22 cellular contexts compared by ENCODE assay signal in the genomic region with DNA sequence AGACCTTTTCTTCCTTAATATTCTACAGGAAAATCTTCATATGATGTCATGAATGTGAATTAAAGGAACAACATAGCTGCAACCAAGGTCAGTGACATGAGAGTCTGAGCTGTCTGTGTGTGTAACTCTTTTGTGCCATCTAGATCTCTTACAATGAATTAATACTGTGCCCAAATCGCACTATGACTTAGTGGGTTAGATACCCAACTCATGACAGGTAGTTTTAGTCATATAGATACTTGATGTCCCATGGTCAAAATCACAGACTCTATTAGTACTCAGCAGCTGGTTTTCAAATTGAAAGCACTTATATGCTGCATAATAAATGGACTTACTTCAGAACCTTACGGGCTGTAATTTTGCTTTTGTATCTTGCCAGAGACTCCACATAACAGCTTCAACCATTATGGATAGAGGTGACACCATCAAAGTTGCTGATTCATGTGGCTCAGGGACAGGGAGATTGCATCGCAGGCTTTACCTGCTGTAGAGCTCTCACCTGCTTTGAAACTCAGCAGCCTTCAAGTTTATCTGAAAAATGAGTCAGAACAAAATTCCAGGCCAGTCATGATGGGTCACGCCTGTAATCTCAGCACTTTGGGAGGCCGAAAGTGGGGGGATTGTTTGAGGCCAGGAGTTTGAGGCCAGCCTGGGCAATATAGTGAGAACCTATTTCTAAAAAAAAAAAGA. TPM values are rescaled to one million over a fixed set of nuclear protein-coding genes. Genes with fewer than 3 reads are reported as not detected.
DNase-seq lines count a peak whose midpoint lies in the region; ATAC-seq, FAIRE-seq and TF ChIP-seq lines count a peak whose summit lies in the region.
"Had no signal": no experiment of that assay in that cellular context is flagged by ENCODE, and none has a peak within 500 bp of the region (broad histone marks: within the 10 kb centered on the region; RNA-seq: fewer than 3 reads in every experiment).

No MANE protein-coding gene starts in this region.

- CTCF ChIA-PET in HEK293 (lab: Yijun Ruan, JAX) = interaction anchor here (0.6 to 2.2 kb wide), 12 partner anchors 12 to 382 kb away, joined by 3 to 9 read pairs (median 3); a partner anchor contains a TSS
- CTCF ChIA-PET in GM12878 (lab: Yijun Ruan, JAX) = interaction anchor here (0.6 to 6.5 kb wide), 3 partner anchors 70 to 254 kb away, joined by 3 to 74 read pairs (median 3); no protein-coding TSS in a partner anchor

- TF ChIP-seq EP300 in GM12878 (IDR thresholded peaks at IDR 0.05; ENCODE audit: borderline replicate concordance in 1 of 2, control insufficient read depth in 1 of 2, low read depth in 2 of 2, low read length in 2 of 2) = no peak

- H3K4me3 ChIP-seq in HEK293 (ENCODE audit: low read depth, low read length) = no peak overlapping the region
- no peak overlapping the region for H3K4me3 ChIP-seq in GM12878
- H3K4me3 ChIP-seq: SJCRH30 had no signal

- 12% methylated on average over 5 of the region's 5 CpGs for WGBS in GM12878 (ENCODE audit: insufficient coverage, insufficient replicate concordance, low lambda C conversion rate, missing lambda C conversion rate)

- H3K27me3 ChIP-seq in GM12878 (replicated peaks in 1 of 2; ENCODE audit: control insufficient read depth in 2 of 2, insufficient read depth in 2 of 2, low read length in 1 of 2) = no peaks in the 10 kb centered on the region
- H3K27me3 ChIP-seq: SJCRH30 had no signal

- no peak overlapping the region for H2AFZ ChIP-seq in GM12878 (ENCODE audit: control insufficient read depth, low read depth, low read length)

- no peak overlapping the region for H3K4me2 ChIP-seq in GM12878 (ENCODE audit: control insufficient read depth, insufficient read depth)
- H3K4me2 ChIP-seq: KMS-11 had no signal

- ATAC-seq in activated CD4-positive, CD25-positive, alpha-beta regulatory T cell treated with anti-CD3 and anti-CD28 coated beads, Interleukin-2, amount 50 U/mL, for 24 hours = peak; percentile 21 to 48
- ATAC-seq in GM12878 = peak; percentile 43; the same call in 2 of the 3 replicates
- ATAC-seq in HG02623 (IDR thresholded peaks at IDR 0.05; ENCODE audit: unreplicated experiment) = no peak

- H3K36me3 ChIP-seq in HEK293 (ENCODE audit: control insufficient read depth in 2 of 2, insufficient read depth in 1 of 2, low read length in 2 of 2) = no peaks in the 10 kb centered on the region; a peak in 1 of 3 replicates
- H3K36me3 ChIP-seq in GM12878 (ENCODE audit: control insufficient read depth in 2 of 2, insufficient read depth in 2 of 2, low read length in 1 of 2) = no peaks in the 10 kb centered on the region
- H3K36me3 ChIP-seq: SJCRH30 had no signal

- no peak for FAIRE-seq in GM12878 (lab: Jason Lieb, UNC)
- FAIRE-seq: H54 had no signal

- no peaks in the 10 kb centered on the region for H4K20me1 ChIP-seq in GM12878 (ENCODE audit: control insufficient read depth, insufficient read depth)

- no peaks in the 10 kb centered on the region for H3K79me2 ChIP-seq in GM12878 (ENCODE audit: control insufficient read depth, insufficient read depth, low read length)

- H3K27ac ChIP-seq in HEK293 (ENCODE audit: extremely low read depth, low read depth, low read length) = 0 out of 2 replicates have a peak overlapping the region, but pooled peaks have one; percentile 7
- H3K27ac ChIP-seq in GM12878 (ENCODE audit: control insufficient read depth, insufficient read depth) = no peak overlapping the region
- H3K27ac ChIP-seq: KMS-11, SJCRH30 had no signal

- SMC1A ChIA-PET in GM12878 (lab: Charles Lee; ENCODE audit: uncharacterized antibody, unreplicated experiment) = interaction anchor here (1.3 to 1.4 kb wide), 2 partner anchors 70 to 146 kb away, joined by 3 read pairs; no protein-coding TSS in a partner anchor

- BruUV-seq in GM12878 (replicated peaks; lab: Mats Ljungman, UMichigan) = no TSS peak

- POLR2A ChIA-PET in HEK293 (lab: Yijun Ruan, JAX) = interaction anchor here (0.6 to 1.0 kb wide), 2 partner anchors 12 to 54 kb away, joined by 3 to 4 read pairs; a partner anchor contains a TSS
- POLR2A ChIA-PET in GM12878 (lab: Charles Lee) = no interaction called here

- no peak for TF ChIP-seq RAD21 in GM12878 (IDR thresholded peaks at IDR 0.05; ENCODE audit: insufficient read depth, low read depth, low read length)

- intact Hi-C loops in GM12878 (cut with micrococcal nuclease; ENCODE audit: unreplicated experiment) = no loop called here

- H3K9me3 ChIP-seq in HEK293 (ENCODE audit: control insufficient read depth, insufficient read depth, low read depth, low read length) (peaks cover 28% of the 10 kb centered on the region), GM12878 (replicated peaks; ENCODE audit: control insufficient read depth, insufficient read depth, low read length) (no peaks in the 10 kb centered on the region; the same call in 2 of the 3 replicates)
- H3K9me3 ChIP-seq: SJCRH30 had no signal

- no peak for DNase-seq in activated CD4-positive, CD25-positive, alpha-beta regulatory T cell treated with anti-CD3 and anti-CD28 coated beads, Interleukin-2, amount 50 U/mL, for 72 hours
- DNase-seq in GM12878 (ENCODE audit: low read depth, low spot score) = no peak
- peak; percentile 25 for DNase-seq in kidney tubule cell (ENCODE audit: low spot score)
- DNase-seq in NCI-H2227 treated with DMSO at 0.1 percent for 48 hours (lab: John Stamatoyannopoulos, UW) = no peak
- DNase-seq in GM13977 (ENCODE audit: low spot score) = no peak
- DNase-seq: 8988T; DMS 273 treated with DMSO at 0.1 percent for 48 hours; DND-41; HFFc6; MV-4-11; NCI-H1417; NCI-H1930; NCI-H526 treated with DMSO at 0.1 percent for 48 hours; NK-92 treated with Interleukin-12 subunit alpha and Interleukin-12 subunit beta, amount 100 ng/mL, for 24 hours; SJCRH30 had no signal

- no peak for TF ChIP-seq CTCF in HEK293 (tag by site-specific recombination; IDR thresholded peaks at IDR 0.05)
- TF ChIP-seq CTCF in GM12878 (IDR thresholded peaks at IDR 0.05 in 2 of 3, conservative IDR thresholded peaks at IDR 0.05 in 1 of 3; ENCODE audit: control insufficient read depth in 2 of 3, extremely low read depth in 1 of 3, insufficient read depth in 1 of 3, low read depth in 3 of 3, low read length in 3 of 3) = no peak
- TF ChIP-seq CTCF in GM13977 (IDR thresholded peaks at IDR 0.05; ENCODE audit: extremely low read depth, insufficient read depth, missing control alignments) = no peak

- TF ChIP-seq POLR2A in GM12878 (IDR thresholded peaks at IDR 0.05; ENCODE audit: low read depth, low read length) = no peak

- in situ Hi-C loops in GM12878 (cut with MboI) = no loop called here
- in situ Hi-C loops in GM13977 (cut with MboI; ENCODE audit: low pct_unique_long_range_greater_than_20kb, low sequenced_read_pairs, unreplicated experiment) = no loop called here

- H3K9ac ChIP-seq in GM12878 (ENCODE audit: control insufficient read depth, insufficient read depth, low read length) = no peak overlapping the region
- H3K9ac ChIP-seq: KMS-11 had no signal

- H3K4me1 ChIP-seq in HEK293 (ENCODE audit: control insufficient read depth, insufficient read depth, low read length) (no peaks in the 10 kb centered on the region), GM12878 (ENCODE audit: control insufficient read depth, insufficient read depth, low read length) (no peaks in the 10 kb centered on the region)
- H3K4me1 ChIP-seq: SJCRH30 had no signal

- RAD21 ChIA-PET in GM12878 (lab: Charles Lee; ENCODE audit: unreplicated experiment) = no interaction called here

RNA-seq across cellular contexts. Expression of a gene that starts 12.3 kb away (rescaled TPM):
- total RNA-seq in GM12878 (2013; cell fraction: nucleolus; rRNA removed) = 40.7 and 62.8 TPM in 2 replicates
- total RNA-seq in GM12878 (2014; rRNA removed) (4.3 and 4.9 TPM in 2 replicates), GM12878 (2014; rRNA removed; fragmentation: Illumina TruSeq; extraction: Trizol) (7.8 and 7.9 TPM in 2 replicates), GM12878 (2021) (5.1 and 5.4 TPM in 2 replicates)
- 2.7 TPM for polyA plus RNA-seq in GM12878 (2011; ENCODE audit: low read depth)
- polyA plus RNA-seq in GM12878 (2011; rRNA removed) (5.6 and 11.4 TPM in 2 replicates), GM12878 (2014; fragmentation: Illumina TruSeq; extraction: Trizol) (3.0 and 6.7 TPM in 2 replicates), GM12878 (2014; fragmentation: Nextera tagmentation; extraction: Ambion mirVana) (1 to 10 TPM; 2.2 to 2.4 TPM), GM12878 (2014; rRNA removed) (3.1 and 3.8 TPM in 2 replicates), GM12878 (2016; fragmentation: Nextera tagmentation; extraction: Ambion mirVana) (1 to 10 TPM; 3.0 to 3.6 TPM)
- polyA plus RNA-seq in GM12878 (2011; cell fraction: cytosol; rRNA removed) = 1.5 and 2.6 TPM in 2 replicates
- polyA plus RNA-seq in GM12878 (2011; cell fraction: nucleus; rRNA removed) = 4.8 and 5.6 TPM in 2 replicates
- 3.9 and 4.4 TPM in 2 replicates for polyA plus RNA-seq in GM12878 (2012)
- 4.8 and 5.4 TPM in 2 replicates for polyA minus RNA-seq in GM12878 (2011; rRNA and poly(A)+ RNA removed)
- 2.0 and 5.5 TPM in 2 replicates for polyA minus RNA-seq in GM12878 (2011; cell fraction: cytosol; rRNA and poly(A)+ RNA removed)
- polyA minus RNA-seq in GM12878 (2011; cell fraction: nucleus; rRNA and poly(A)+ RNA removed) = 5.4 and 6.1 TPM in 2 replicates

RNA-seq across cellular contexts. Expression of a gene that starts 12.6 kb away (rescaled TPM):
- total RNA-seq in GM12878 (2013; cell fraction: nucleolus; rRNA removed) = 0.25 TPM in 1 of 2 replicates, not detected in the other
- total RNA-seq in GM12878 (2014; rRNA removed) = 0.76 and 1.4 TPM in 2 replicates
- total RNA-seq in GM12878 (2014; rRNA removed; fragmentation: Illumina TruSeq; extraction: Trizol) = 0.37 and 0.40 TPM in 2 replicates
- 0.69 and 1.5 TPM in 2 replicates for total RNA-seq in GM12878 (2021)
- polyA plus RNA-seq in GM12878 (2011; ENCODE audit: low read depth) = not detected
- 0.04 and 0.09 TPM in 2 replicates for polyA plus RNA-seq in GM12878 (2011; rRNA removed)
- polyA plus RNA-seq in GM12878 (2011; cell fraction: cytosol; rRNA removed) = 0.10 and 0.16 TPM in 2 replicates
- polyA plus RNA-seq in GM12878 (2011; cell fraction: nucleus; rRNA removed) = 0.37 TPM in 1 of 2 replicates, not detected in the other
- polyA plus RNA-seq in GM12878 (2012) = 0.23 and 0.51 TPM in 2 replicates
- 0.56 and 0.62 TPM in 2 replicates for polyA plus RNA-seq in GM12878 (2014; fragmentation: Illumina TruSeq; extraction: Trizol)
- under 1 TPM in 1 of 2 experiments, not detected in 1; 0.24 TPM for polyA plus RNA-seq in GM12878 (2014; fragmentation: Nextera tagmentation; extraction: Ambion mirVana)
- polyA plus RNA-seq in GM12878 (2014; rRNA removed) = 2.0 and 2.2 TPM in 2 replicates
- polyA plus RNA-seq in GM12878 (2016; fragmentation: Nextera tagmentation; extraction: Ambion mirVana) = 1 to 10 TPM; 1.1 to 1.5 TPM
- not detected in 2 replicates for polyA minus RNA-seq in GM12878 (2011; rRNA and poly(A)+ RNA removed)
- polyA minus RNA-seq in GM12878 (2011; cell fraction: cytosol; rRNA and poly(A)+ RNA removed) = not detected in 2 replicates
- polyA minus RNA-seq in GM12878 (2011; cell fraction: nucleus; rRNA and poly(A)+ RNA removed) = 0.36 TPM in 1 of 2 replicates, not detected in the other
- total RNA-seq: B cell, G401 had no signal

RNA-seq across cellular contexts. Expression of a gene that starts 34.0 kb away (rescaled TPM):
- total RNA-seq in GM12878 (2013; cell fraction: nucleolus; rRNA removed) = 118 TPM in 2 replicates
- 87.6 and 97.0 TPM in 2 replicates for total RNA-seq in GM12878 (2014; rRNA removed)
- total RNA-seq in GM12878 (2014; rRNA removed; fragmentation: Illumina TruSeq; extraction: Trizol) = 52.9 and 53.6 TPM in 2 replicates
- total RNA-seq in GM12878 (2021) = 92.0 and 92.4 TPM in 2 replicates
- polyA plus RNA-seq in GM12878 (2011; ENCODE audit: low read depth) = 29.1 TPM
- polyA plus RNA-seq in GM12878 (2011; rRNA removed) = 39.5 and 70.5 TPM in 2 replicates
- polyA plus RNA-seq in GM12878 (2011; cell fraction: cytosol; rRNA removed) = 99.1 and 145 TPM in 2 replicates
- polyA plus RNA-seq in GM12878 (2011; cell fraction: nucleus; rRNA removed) = 312 and 313 TPM in 2 replicates
- 45.7 and 52.2 TPM in 2 replicates for polyA plus RNA-seq in GM12878 (2012)
- polyA plus RNA-seq in GM12878 (2014; fragmentation: Illumina TruSeq; extraction: Trizol) = 15.6 and 62.7 TPM in 2 replicates
- 1 to 10 TPM; 1.4 to 6.3 TPM for polyA plus RNA-seq in GM12878 (2014; fragmentation: Nextera tagmentation; extraction: Ambion mirVana)
- polyA plus RNA-seq in GM12878 (2014; rRNA removed) = 112 and 132 TPM in 2 replicates
- polyA plus RNA-seq in GM12878 (2016; fragmentation: Nextera tagmentation; extraction: Ambion mirVana) = 10 to 100 TPM; 85.3 to 93.9 TPM
- polyA minus RNA-seq in GM12878 (2011; rRNA and poly(A)+ RNA removed) = 81.3 and 123 TPM in 2 replicates
- polyA minus RNA-seq in GM12878 (2011; cell fraction: cytosol; rRNA and poly(A)+ RNA removed) = 41.2 and 45.3 TPM in 2 replicates
- polyA minus RNA-seq in GM12878 (2011; cell fraction: nucleus; rRNA and poly(A)+ RNA removed) = 43.9 and 68.7 TPM in 2 replicates
